Comparison of ENCODE assay signal across 8 cellular contexts in the genomic region with DNA sequence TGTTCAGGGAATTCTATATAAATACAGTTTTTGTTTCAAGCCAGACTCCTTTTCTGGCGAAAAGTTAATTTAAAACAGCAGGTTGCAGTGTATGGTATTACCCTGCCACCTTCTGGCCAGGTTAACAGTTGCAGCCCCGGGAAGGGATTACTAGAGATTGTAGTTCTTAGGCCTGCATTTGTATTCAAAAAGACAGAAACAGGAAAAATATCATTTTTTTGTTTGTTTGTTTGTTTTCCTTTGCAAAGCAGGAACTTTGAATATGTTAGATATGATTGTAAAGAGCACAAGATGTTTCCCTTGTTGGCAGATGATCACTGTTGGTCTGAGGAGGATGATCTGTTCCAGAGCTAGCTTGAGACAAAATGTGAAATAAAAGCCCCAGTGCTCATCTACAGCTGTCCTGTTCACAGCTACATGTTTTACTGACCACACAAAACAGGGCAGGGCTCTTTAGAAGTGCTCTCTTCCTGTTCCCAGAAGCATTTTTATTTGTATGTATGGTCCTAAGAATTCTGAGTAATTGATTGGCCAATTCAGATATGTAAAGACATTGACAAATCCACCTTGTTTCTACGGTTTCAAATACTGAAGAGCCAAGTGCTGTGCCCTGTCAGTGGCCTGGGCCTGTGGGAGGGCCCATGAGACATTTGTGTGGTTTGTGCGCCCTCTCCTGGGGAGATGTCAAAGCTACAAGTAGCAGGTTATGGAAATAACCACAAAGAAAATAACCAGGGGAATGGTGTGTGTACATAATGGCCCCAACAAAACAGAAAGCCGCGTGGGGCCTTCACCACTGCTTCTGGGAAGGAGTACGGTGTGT. TPM values are rescaled to one million over a fixed set of nuclear protein-coding genes. Genes with fewer than 3 reads are reported as not detected.
DNase-seq lines count a peak whose midpoint lies in the region; ATAC-seq and TF ChIP-seq lines count a peak whose summit lies in the region.

No MANE protein-coding gene starts in this region.

- H3K9me3 ChIP-seq in RWPE2 (ENCODE audit: severe bottlenecking) (no peaks in the 10 kb centered on the region), suprapubic skin (no peaks in the 10 kb centered on the region)

- H3K4me3 ChIP-seq in RWPE2 (ENCODE audit: severe bottlenecking) (no peak overlapping the region), foreskin fibroblast (ENCODE audit: low read depth in 1 of 2, low read length in 2 of 2) (no peak overlapping the region), suprapubic skin (no peak overlapping the region)

- H3K4me1 ChIP-seq in RWPE2 (ENCODE audit: insufficient read depth, poor library complexity, severe bottlenecking) (no peaks in the 10 kb centered on the region), suprapubic skin (peaks cover 5% of the 10 kb centered on the region)

- TF ChIP-seq EP300 in Ishikawa (IDR thresholded peaks at IDR 0.05; ENCODE audit: borderline replicate concordance) (no peak), suprapubic skin (IDR thresholded peaks at IDR 0.05) (no peak)

- DNase-seq in EL (peak; percentile 78), RWPE2 (ENCODE audit: low spot score) (no peak), foreskin fibroblast (peak; percentile 65 to 91), occipital lobe (lab: John Stamatoyannopoulos, UW) (peak; percentile 58), suprapubic skin (ENCODE audit: low spot score in 2 of 2) (peak; percentile 83 to 88)
- peak; percentile 50 for DNase-seq in activated effector memory CD4-positive, alpha-beta T cell treated with Interleukin-2 at 50 U/mL for 16 hours

- no peak overlapping the region for H3K27ac ChIP-seq in RWPE2 (ENCODE audit: poor library complexity, severe bottlenecking)
- no peak overlapping the region for H3K27ac ChIP-seq in suprapubic skin

- 17% methylated on average over 7 of the region's 7 CpGs for WGBS in suprapubic skin

- TF ChIP-seq POLR2A in suprapubic skin (IDR thresholded peaks at IDR 0.05): no peak

- H3K36me3 ChIP-seq in RWPE2 (ENCODE audit: low read depth): peaks cover 60% of the 10 kb centered on the region
- H3K36me3 ChIP-seq in suprapubic skin: peaks cover 13% of the 10 kb centered on the region

- ATAC-seq in GM21619 (IDR thresholded peaks at IDR 0.05; ENCODE audit: unreplicated experiment) (peak; percentile 92), RWPE2 (ENCODE audit: low read depth) (peak; percentile 87)

- peak; percentile 91 for TF ChIP-seq RAD21 in Ishikawa (IDR thresholded peaks at IDR 0.05; ENCODE audit: low read depth)

- H3K27me3 ChIP-seq in RWPE2 (ENCODE audit: insufficient read depth, poor library complexity, severe bottlenecking) (no peaks in the 10 kb centered on the region), suprapubic skin (no peaks in the 10 kb centered on the region)

- TF ChIP-seq CTCF in RWPE2 (IDR thresholded peaks at IDR 0.05; ENCODE audit: poor library complexity, severe bottlenecking) (peak; percentile 92), foreskin fibroblast (IDR thresholded peaks at IDR 0.05; ENCODE audit: low read depth, low read length) (peak; percentile 86), suprapubic skin (IDR thresholded peaks at IDR 0.05) (peak; percentile 68 to 76)

TF ChIP-seq in Ishikawa, 13 proteins besides CTCF, POLR2A, EP300 and RAD21:
- TF ChIP-seq, protein P1, sequence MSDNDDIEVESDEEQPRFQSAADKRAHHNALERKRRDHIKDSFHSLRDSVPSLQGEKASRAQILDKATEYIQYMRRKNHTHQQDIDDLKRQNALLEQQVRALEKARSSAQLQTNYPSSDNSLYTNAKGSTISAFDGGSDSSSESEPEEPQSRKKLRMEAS (IDR thresholded peaks at IDR 0.05): no peak
- TF ChIP-seq, protein P2, sequence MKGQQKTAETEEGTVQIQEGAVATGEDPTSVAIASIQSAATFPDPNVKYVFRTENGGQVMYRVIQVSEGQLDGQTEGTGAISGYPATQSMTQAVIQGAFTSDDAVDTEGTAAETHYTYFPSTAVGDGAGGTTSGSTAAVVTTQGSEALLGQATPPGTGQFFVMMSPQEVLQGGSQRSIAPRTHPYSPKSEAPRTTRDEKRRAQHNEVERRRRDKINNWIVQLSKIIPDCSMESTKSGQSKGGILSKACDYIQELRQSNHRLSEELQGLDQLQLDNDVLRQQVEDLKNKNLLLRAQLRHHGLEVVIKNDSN (IDR thresholded peaks at IDR 0.05): no peak
- TF ChIP-seq FOXM1 (IDR thresholded peaks at IDR 0.05; ENCODE audit: borderline replicate concordance, low read depth) (no peak), TAF1 (IDR thresholded peaks at IDR 0.05; ENCODE audit: low read depth) (no peak), EGR1 (IDR thresholded peaks at IDR 0.05) (no peak), CEBPB (IDR thresholded peaks at IDR 0.05) (no peak), TEAD4 (IDR thresholded peaks at IDR 0.05) (no peak), TCF12 (IDR thresholded peaks at IDR 0.05; ENCODE audit: low read depth) (no peak), NFIC (IDR thresholded peaks at IDR 0.05) (no peak), ZBTB7A (IDR thresholded peaks at IDR 0.05; ENCODE audit: low read depth) (no peak)

RNA-seq across cellular contexts. Expression of a gene that starts 57.9 kb away (rescaled TPM):
- total RNA-seq in occipital lobe: not detected
- not detected for total RNA-seq in suprapubic skin
